Comparison of ENCODE assay signal across 9 cellular contexts in genomic region chr20:35207950-35208611, GRCh38. TPM values are rescaled to one million over a fixed set of nuclear protein-coding genes. Genes with fewer than 3 reads are reported as not detected.
DNase-seq lines count a peak whose midpoint lies in the region; ATAC-seq, FAIRE-seq and TF ChIP-seq lines count a peak whose summit lies in the region.
"Had no signal": no experiment of that assay in that cellular context is flagged by ENCODE, and none has a peak within 500 bp of the region (broad histone marks: within the 10 kb centered on the region; RNA-seq: fewer than 3 reads in every experiment).

No MANE protein-coding gene starts in this region.

- H3K9me3 ChIP-seq in spleen: peaks cover 0 to 8% (median 0%) of the 10 kb centered on the region in 8 donors
- H3K9me3 ChIP-seq: BLaER1 had no signal

- TF ChIP-seq CTCF in WTC11 (IDR thresholded peaks at IDR 0.05) (peak; percentile 57), cardiac fibroblast (IDR thresholded peaks at IDR 0.05; ENCODE audit: low read depth, low read length) (peak; percentile 64), spleen (IDR thresholded peaks at IDR 0.05 in 8 of 11, conservative IDR thresholded peaks at IDR 0.05 in 3 of 11) (peak in 10 of 11 experiments; percentile 63 to 93 (median 76))

- H3K36me3 Mint-ChIP-seq in WTC11: peaks cover 3% of the 10 kb centered on the region; the same call in 1 of the 2 replicates

- TF ChIP-seq POLR2A in spleen (IDR thresholded peaks at IDR 0.05): no peak

- WGBS in spleen, 5 donors: 34 to 43% (median 40%) methylated on average over 8 of the region's 8 CpGs

- H3K27me3 Mint-ChIP-seq in WTC11 (ENCODE audit: low read depth): no peaks in the 10 kb centered on the region

- POLR2A ChIA-PET in WTC11 (lab: Charles Lee): no interaction called here

- peak overlapping the region; percentile 28 to 83 (median 74) for H3K27ac ChIP-seq in spleen
- H3K27ac ChIP-seq: BLaER1 had no signal

- H3K9me3 Mint-ChIP-seq in WTC11: peaks cover 8% of the 10 kb centered on the region

- H3K27ac Mint-ChIP-seq in WTC11: no peak overlapping the region

- H3K4me1 Mint-ChIP-seq in WTC11: no peaks in the 10 kb centered on the region

- peaks cover 0 to 15% (median 0%) of the 10 kb centered on the region in 6 donors for H3K36me3 ChIP-seq in spleen
- H3K36me3 ChIP-seq: BLaER1 had no signal

- H3K4me1 ChIP-seq in spleen: peaks cover 0 to 12% (median 3%) of the 10 kb centered on the region in 6 donors
- H3K4me1 ChIP-seq: BLaER1 had no signal

- intact Hi-C loops in spleen (cut with DNase I; ENCODE audit: low total_unique reads): loop anchor here (5.0 to 10.0 kb wide), 2 partner anchors 63 to 111 kb away; partner anchors contain the start of gene EDEM2

- H3K4me3 Mint-ChIP-seq in WTC11: no peak overlapping the region

- no peaks in the 10 kb centered on the region for H3K27me3 ChIP-seq in spleen (replicated peaks in 1 of 7)
- H3K27me3 ChIP-seq: BLaER1 had no signal

- DNase-seq in NCI-H187 (lab: John Stamatoyannopoulos, UW) (peak; percentile 4 to 15), NCI-H187 treated with DMSO at 0.1 percent for 48 hours (lab: John Stamatoyannopoulos, UW) (no peak), NCI-H2171 (lab: John Stamatoyannopoulos, UW) (peak; percentile 72), WTC11 (ENCODE audit: low spot score) (peak; percentile 79), cardiac fibroblast (ENCODE audit: low read depth in 2 of 2) (peak; percentile 87 to 89), spleen (peak; percentile 85), GOT3 (lab: John Stamatoyannopoulos, UW) (no peak)

- peak; percentile 89 for FAIRE-seq in islet of Langerhans (lab: Jason Lieb, UNC)

- H3K4me3 ChIP-seq in cardiac fibroblast (replicated peaks in 1 of 2; ENCODE audit: low read depth in 2 of 2, low read length in 2 of 2): peak overlapping the region in 1 of 2 donors; percentile 9
- peak overlapping the region in 3 of 8 donors; percentile 9 to 30 (median 21) for H3K4me3 ChIP-seq in spleen
- H3K4me3 ChIP-seq: BLaER1 had no signal

- ATAC-seq in WTC11: peak; percentile 96

- CTCF ChIA-PET in WTC11 (lab: Charles Lee): interaction anchor here (1.1 to 4.4 kb wide), 4 partner anchors 18 to 112 kb away, joined by 3 to 72 read pairs (median 14); partner anchors contain the start of genes EDEM2 and MMP24

TF ChIP-seq in WTC11, 78 proteins besides CTCF, POLR2A, EP300 and RAD21:
- TF ChIP-seq ZNF396 (CRISPR knock-in tag; IDR thresholded peaks at IDR 0.05; ENCODE audit: borderline replicate concordance) (no peak), ESRRA (CRISPR knock-in tag; IDR thresholded peaks at IDR 0.05; ENCODE audit: borderline replicate concordance) (no peak), ATF2 (CRISPR knock-in tag; IDR thresholded peaks at IDR 0.05; ENCODE audit: borderline replicate concordance, low read depth) (no peak), E2F5 (CRISPR knock-in tag; IDR thresholded peaks at IDR 0.05) (no peak)

RNA-seq across cellular contexts. Expression of gene MMP24, which starts 18.4 kb away (rescaled TPM):
- 6.6 to 16.8 TPM (median 7.2 TPM) in 3 replicates for total RNA-seq in WTC11 (2021)
- under 1 TPM; 0.10 to 0.32 (median 0.24) TPM for total RNA-seq in spleen
- polyA plus RNA-seq in spleen: under 1 TPM; 0.11 to 0.13 (median 0.12) TPM

RNA-seq across cellular contexts. Expression of gene PROCR, which starts 36.2 kb away (rescaled TPM):
- total RNA-seq in WTC11 (2021) (20.5 to 29.7 TPM (median 22.2 TPM) in 3 replicates), spleen (100 to 1,000 TPM in 1 of 7 donors, 10 to 100 TPM in 6; 12.1 to 104 (median 31.2) TPM)
- polyA plus RNA-seq in spleen: 10 to 100 TPM in 1 of 3 donors, 1 to 10 TPM in 2; 5.0 to 13.7 (median 10.0) TPM

Comparison
In these comparisons a context has a peak if more than half of its experiments do, and no peak if none do; other contexts are left out.
1. DNase-seq: peak in NCI-H187 (2 of 2), NCI-H2171 (single experiment), WTC11 (single experiment), cardiac fibroblast (2 of 2) and spleen (single experiment); none in NCI-H187 treated with DMSO at 0.1 percent for 48 hours (single experiment) and GOT3 (single experiment).
2. Peak in every context shown above with its lines, with median percentiles within 50 percentile points of each other: CTCF ChIP-seq.